Comparison of ENCODE assay signal across 14 cellular contexts in genomic region chr5:159092288-159092687, GRCh38. TPM values are rescaled to one million over a fixed set of nuclear protein-coding genes. Genes with fewer than 3 reads are reported as not detected.
A peak's percentile ranks its signal among the peaks of the same experiment; 100 is the strongest.
DNase-seq lines count a peak whose midpoint lies in the region; ATAC-seq, FAIRE-seq and TF ChIP-seq lines count a peak whose summit lies in the region.
"Had no signal": no experiment of that assay in that cellular context is flagged by ENCODE, and none has a peak within 500 bp of the region (broad histone marks: within the 10 kb centered on the region; RNA-seq: fewer than 3 reads in every experiment).

No MANE protein-coding gene starts in this region.

- H3K4me3 ChIP-seq in mesenchymal stem cell (ENCODE audit: insufficient read depth in 1 of 2, low read depth in 1 of 2, low read length in 2 of 2), result peak overlapping the region in 1 of 2 experiments; percentile 57
- H3K4me3 ChIP-seq in tibial artery, result peak overlapping the region; percentile 8 to 36
- H3K4me3 ChIP-seq: MG63 had no signal

- ATAC-seq in activated B cell treated with CpG ODN at 0.5 μM for 24 hours (ENCODE audit: low read depth) (no peak), HG03439 (IDR thresholded peaks at IDR 0.05; ENCODE audit: unreplicated experiment) (no peak)

- H3K4me1 Mint-ChIP-seq in activated B cell treated with CpG ODN at 0.5 μM for 24 hours, result peaks cover 89% of the 10 kb centered on the region

- H2BK120ac ChIP-seq in mesenchymal stem cell (ENCODE audit: low read depth, low read length), result no peak overlapping the region

- intact Hi-C loops in activated B cell treated with CpG ODN at 0.5 μM for 24 hours (cut with micrococcal nuclease), result no loop called here
- intact Hi-C loops in tibial artery (cut with DNase I; ENCODE audit: low total_unique reads), result loop anchor here (5.0 kb wide), 1 partner anchor 315 kb away; no protein-coding TSS in a partner anchor

- no peak overlapping the region for H2AK5ac ChIP-seq in mesenchymal stem cell (ENCODE audit: low read length, severe bottlenecking)

- peak overlapping the region; percentile 19 for H3K27ac Mint-ChIP-seq in activated B cell treated with CpG ODN at 0.5 μM for 24 hours
- H3K27ac Mint-ChIP-seq: HFFc6 had no signal

- H3K36me3 ChIP-seq in mesenchymal stem cell (ENCODE audit: control insufficient read depth in 1 of 2, insufficient read depth in 2 of 2, low read depth in 1 of 2, low read length in 2 of 2), result peaks cover 0 to 46% of the 10 kb centered on the region in 2 experiments
- H3K36me3 ChIP-seq in tibial artery, result no peaks in the 10 kb centered on the region
- H3K36me3 ChIP-seq: MG63 had no signal

- H2BK12ac ChIP-seq in mesenchymal stem cell (ENCODE audit: low read length in 2 of 2), result no peak overlapping the region

- no peaks in the 10 kb centered on the region for H3K9me3 Mint-ChIP-seq in activated B cell treated with CpG ODN at 0.5 μM for 24 hours
- H3K9me3 Mint-ChIP-seq: HFFc6 had no signal

- H3K18ac ChIP-seq in mesenchymal stem cell (ENCODE audit: low read depth in 1 of 2, low read length in 2 of 2), result no peak overlapping the region

- POLR2A ChIA-PET in activated B cell treated with CpG ODN at 0.5 μM for 24 hours (lab: Charles Lee), result interaction anchor here (0.7 to 5.3 kb wide), 8 partner anchors 10 to 397 kb away, joined by 3 to 49 read pairs (median 4); partner anchors contain the start of gene EBF1

- peak overlapping the region; percentile 98 for H3K9ac ChIP-seq in mesenchymal stem cell (ENCODE audit: low read length)

- H4K8ac ChIP-seq in mesenchymal stem cell (ENCODE audit: low read length), result no peak overlapping the region

- no peak overlapping the region for H2AFZ ChIP-seq in mesenchymal stem cell (ENCODE audit: low read depth, low read length)

- no peak overlapping the region for H3K4ac ChIP-seq in mesenchymal stem cell (ENCODE audit: low read depth in 1 of 2, low read length in 2 of 2)

- peaks cover 92% of the 10 kb centered on the region for H3K36me3 Mint-ChIP-seq in activated B cell treated with CpG ODN at 0.5 μM for 24 hours (ENCODE audit: low read depth)

- DNase-seq in GM18507 (ENCODE audit: extremely low spot score, insufficient read length, low read depth) (no peak), activated B cell treated with CpG ODN at 0.5 μM for 24 hours (no peak), mesenchymal stem cell (no peak), tibial artery (no peak), HuH-7 (ENCODE audit: low spot score) (no peak), GM20000 (ENCODE audit: low spot score) (no peak)
- DNase-seq: HFFc6, KBM-7, MG63, NCI-H1105 treated with DMSO at 0.1 percent for 48 hours, NCI-H187 treated with DMSO at 0.1 percent for 48 hours, NCI-H510A, SIG-M5 had no signal

- H3K4me1 ChIP-seq in mesenchymal stem cell (ENCODE audit: control insufficient read depth, insufficient read depth, low read depth, low read length) (peaks cover 5% of the 10 kb centered on the region), tibial artery (peaks cover 0 to 77% (median 28%) of the 10 kb centered on the region in 4 donors)

- no peak overlapping the region for H2BK5ac ChIP-seq in mesenchymal stem cell (ENCODE audit: low read depth, low read length, poor library complexity, severe bottlenecking)

- H3K14ac ChIP-seq in mesenchymal stem cell (ENCODE audit: low read length in 2 of 2), result no peak overlapping the region

- no peaks in the 10 kb centered on the region for H3K27me3 Mint-ChIP-seq in activated B cell treated with CpG ODN at 0.5 μM for 24 hours

- H2BK15ac ChIP-seq in mesenchymal stem cell (ENCODE audit: low read depth, poor library complexity, severe bottlenecking), result no peak overlapping the region

- H3K27me3 ChIP-seq in mesenchymal stem cell (ENCODE audit: control insufficient read depth in 1 of 2, insufficient read depth in 1 of 2, low read length in 2 of 2), result peaks cover 0 to 23% of the 10 kb centered on the region in 2 experiments
- H3K27me3 ChIP-seq in tibial artery, result no peaks in the 10 kb centered on the region
- H3K27me3 ChIP-seq: MG63 had no signal

- H3K27ac ChIP-seq in mesenchymal stem cell (ENCODE audit: low read length, poor library complexity, severe bottlenecking) (no peak overlapping the region), tibial artery (peak overlapping the region; percentile 87 to 97)

- H3K23ac ChIP-seq in mesenchymal stem cell (ENCODE audit: low read length in 2 of 2), result no peak overlapping the region

- H3K4me3 Mint-ChIP-seq in activated B cell treated with CpG ODN at 0.5 μM for 24 hours, result no peak overlapping the region
- H3K4me3 Mint-ChIP-seq: HFFc6 had no signal

- no peaks in the 10 kb centered on the region for H3K9me3 ChIP-seq in mesenchymal stem cell (ENCODE audit: control insufficient read depth, low read length)
- no peaks in the 10 kb centered on the region for H3K9me3 ChIP-seq in tibial artery
- H3K9me3 ChIP-seq: MG63 had no signal

- H3K79me1 ChIP-seq in mesenchymal stem cell (replicated peaks; ENCODE audit: low read length, poor library complexity, severe bottlenecking), result no peaks in the 10 kb centered on the region

- TF ChIP-seq CTCF in activated B cell treated with CpG ODN at 0.5 μM for 24 hours (IDR thresholded peaks at IDR 0.05), result no peak
- TF ChIP-seq CTCF in tibial artery (IDR thresholded peaks at IDR 0.05), result no peak
- no peak for TF ChIP-seq CTCF in GM20000 (IDR thresholded peaks at IDR 0.05; ENCODE audit: extremely low read depth, missing control alignments)

- peak; percentile 48 for FAIRE-seq in GM18507 (lab: Jason Lieb, UNC)

- no peak overlapping the region for H4K91ac ChIP-seq in mesenchymal stem cell (ENCODE audit: low read length)

- CTCF ChIA-PET in activated B cell treated with CpG ODN at 0.5 μM for 24 hours (lab: Charles Lee), result interaction anchor here (0.9 kb wide), 1 partner anchor 396 kb away, joined by 4 read pairs; no protein-coding TSS in a partner anchor

- no peak overlapping the region for H3K4me2 ChIP-seq in mesenchymal stem cell (ENCODE audit: low read length, poor library complexity, severe bottlenecking)

RNA-seq across cellular contexts. Expression of gene EBF1, which starts 7.4 kb away (rescaled TPM):
- 195 and 247 TPM in 2 replicates for total RNA-seq in activated B cell treated with CpG ODN at 0.5 μM for 24 hours
- 2.7 TPM for polyA plus RNA-seq in mesenchymal stem cell (2013, experiment 1 of 2)
- 2.5 TPM for polyA plus RNA-seq in mesenchymal stem cell (2013, experiment 2 of 2)
